ENCODE assay signal across 9 cellular contexts in genomic region chr1:27342391-27342777, GRCh38. TPM values are rescaled to one million over a fixed set of nuclear protein-coding genes. Genes with fewer than 3 reads are reported as not detected.
DNase-seq lines count a peak whose midpoint lies in the region; ATAC-seq and TF ChIP-seq lines count a peak whose summit lies in the region.
"Had no signal": no experiment of that assay in that cellular context is flagged by ENCODE, and none has a peak within 500 bp of the region (broad histone marks: within the 10 kb centered on the region; RNA-seq: fewer than 3 reads in every experiment).

No MANE protein-coding gene starts in this region.

- no peaks in the 10 kb centered on the region for H3K36me3 ChIP-seq in thyroid gland

- H3K4me3 ChIP-seq in iPS-11a (ENCODE audit: low read depth, low read length): peak overlapping the region; percentile 27
- peak overlapping the region in 2 of 3 donors; percentile 8 to 35 for H3K4me3 ChIP-seq in thyroid gland (replicated peaks in 1 of 3)

- ATAC-seq in GM21423 (IDR thresholded peaks at IDR 0.05; ENCODE audit: unreplicated experiment) (no peak), HG03196 (IDR thresholded peaks at IDR 0.05; ENCODE audit: unreplicated experiment) (no peak), HG03460 (IDR thresholded peaks at IDR 0.05; ENCODE audit: unreplicated experiment) (no peak)

- intact Hi-C loops in activated CD4-positive, alpha-beta T cell treated with anti-CD3 and anti-CD28 coated beads, Interleukin-2, amount 10 ng/mL, durations not matched to agents 24 days and 14 days (cut with micrococcal nuclease): no loop called here
- intact Hi-C loops in thyroid gland (cut with DNase I): no loop called here

- H3K27ac ChIP-seq in thyroid gland: peak overlapping the region in 1 of 3 donors; percentile 41

- H3K27me3 Mint-ChIP-seq in activated CD4-positive, alpha-beta T cell treated with anti-CD3 and anti-CD28 coated beads, Interleukin-2, amount 10 ng/mL, durations not matched to agents 24 days and 14 days: no peaks in the 10 kb centered on the region

- H3K9me3 Mint-ChIP-seq in activated CD4-positive, alpha-beta T cell treated with anti-CD3 and anti-CD28 coated beads, Interleukin-2, amount 10 ng/mL, durations not matched to agents 24 days and 14 days: no peaks in the 10 kb centered on the region

- H3K4me1 Mint-ChIP-seq in activated CD4-positive, alpha-beta T cell treated with anti-CD3 and anti-CD28 coated beads, Interleukin-2, amount 10 ng/mL, durations not matched to agents 24 days and 14 days: peaks cover 59% of the 10 kb centered on the region

- peaks cover 13 to 25% of the 10 kb centered on the region in 2 donors for H3K4me1 ChIP-seq in thyroid gland

- no peak for TF ChIP-seq CTCF in thyroid gland (IDR thresholded peaks at IDR 0.05)

- DNase-seq in activated gamma-delta T cell treated with Interleukin-2 at 50 U/mL for 16 hours (peak; percentile 34), activated gamma-delta T cell (lab: John Stamatoyannopoulos, UW) (no peak), thyroid gland (no peak)
- DNase-seq in activated CD4-positive, alpha-beta T cell treated with anti-CD3 and anti-CD28 coated beads, Interleukin-2, amount 10 ng/mL, durations not matched to agents 24 days and 14 days: peak; percentile 77

- H3K27me3 ChIP-seq in thyroid gland: no peaks in the 10 kb centered on the region

- TF ChIP-seq POLR2A in thyroid gland (IDR thresholded peaks at IDR 0.05): no peak

- H3K27ac Mint-ChIP-seq in activated CD4-positive, alpha-beta T cell treated with anti-CD3 and anti-CD28 coated beads, Interleukin-2, amount 10 ng/mL, durations not matched to agents 24 days and 14 days: peak overlapping the region; percentile 87

- peak overlapping the region; percentile 86 for H3K4me3 Mint-ChIP-seq in activated CD4-positive, alpha-beta T cell treated with anti-CD3 and anti-CD28 coated beads, Interleukin-2, amount 10 ng/mL, durations not matched to agents 24 days and 14 days

- H3K36me3 Mint-ChIP-seq in activated CD4-positive, alpha-beta T cell treated with anti-CD3 and anti-CD28 coated beads, Interleukin-2, amount 10 ng/mL, durations not matched to agents 24 days and 14 days (ENCODE audit: low read depth): peaks cover 18% of the 10 kb centered on the region

- no peaks in the 10 kb centered on the region for H3K9me3 ChIP-seq in thyroid gland

- WGBS in thyroid gland, 2 donors: 68 to 92% methylated on average over 2 to 3 of the region's 8 CpGs

RNA-seq across cellular contexts. Expression of gene SYTL1, which starts 0.6 kb away (rescaled TPM):
- total RNA-seq in activated CD4-positive, alpha-beta T cell treated with anti-CD3 and anti-CD28 coated beads, Interleukin-2, amount 10 ng/mL, durations not matched to agents 24 days and 14 days: 29.7 and 29.8 TPM in 2 replicates
- total RNA-seq in thyroid gland: 10 to 100 TPM; 12.4 to 23.9 (median 18.4) TPM

RNA-seq across cellular contexts. Expression of gene TMEM222, which starts 20.4 kb away (rescaled TPM):
- 39.6 and 41.4 TPM in 2 replicates for total RNA-seq in activated CD4-positive, alpha-beta T cell treated with anti-CD3 and anti-CD28 coated beads, Interleukin-2, amount 10 ng/mL, durations not matched to agents 24 days and 14 days
- 10 to 100 TPM; 22.7 to 46.0 (median 30.9) TPM for total RNA-seq in thyroid gland

RNA-seq across cellular contexts. Expression of gene MAP3K6, which starts 24.4 kb away (rescaled TPM):
- 13.2 and 14.7 TPM in 2 replicates for total RNA-seq in activated CD4-positive, alpha-beta T cell treated with anti-CD3 and anti-CD28 coated beads, Interleukin-2, amount 10 ng/mL, durations not matched to agents 24 days and 14 days
- total RNA-seq in thyroid gland: 10 to 100 TPM; 17.6 to 62.9 (median 32.3) TPM

RNA-seq across cellular contexts. Expression of gene FCN3, which starts 32.2 kb away (rescaled TPM):
- not detected in 2 replicates for total RNA-seq in activated CD4-positive, alpha-beta T cell treated with anti-CD3 and anti-CD28 coated beads, Interleukin-2, amount 10 ng/mL, durations not matched to agents 24 days and 14 days
- 10 to 100 TPM in 2 of 4 donors, 1 to 10 TPM in 2; 7.4 to 33.4 (median 10.7) TPM for total RNA-seq in thyroid gland
- total RNA-seq: Daoy had no signal

RNA-seq across cellular contexts. Expression of gene CD164L2, which starts 40.7 kb away (rescaled TPM):
- total RNA-seq in activated CD4-positive, alpha-beta T cell treated with anti-CD3 and anti-CD28 coated beads, Interleukin-2, amount 10 ng/mL, durations not matched to agents 24 days and 14 days: not detected in 2 replicates
- total RNA-seq in thyroid gland: under 1 TPM in 3 of 4 donors, not detected in 1; 0.50 to 0.63 (median 0.54) TPM
- total RNA-seq: Daoy had no signal

Comparison
In these comparisons a context has a peak if more than half of its experiments do, and no peak if none do; other contexts are left out.
1. DNase-seq: peak in activated gamma-delta T cell treated with Interleukin-2 at 50 U/mL for 16 hours (single experiment) and activated CD4-positive, alpha-beta T cell treated with anti-CD3 and anti-CD28 coated beads, Interleukin-2, amount 10 ng/mL, durations not matched to agents 24 days and 14 days (single experiment); none in activated gamma-delta T cell (single experiment) and thyroid gland (0 of 2).